14 cellular contexts compared by ENCODE assay signal in the genomic region with DNA sequence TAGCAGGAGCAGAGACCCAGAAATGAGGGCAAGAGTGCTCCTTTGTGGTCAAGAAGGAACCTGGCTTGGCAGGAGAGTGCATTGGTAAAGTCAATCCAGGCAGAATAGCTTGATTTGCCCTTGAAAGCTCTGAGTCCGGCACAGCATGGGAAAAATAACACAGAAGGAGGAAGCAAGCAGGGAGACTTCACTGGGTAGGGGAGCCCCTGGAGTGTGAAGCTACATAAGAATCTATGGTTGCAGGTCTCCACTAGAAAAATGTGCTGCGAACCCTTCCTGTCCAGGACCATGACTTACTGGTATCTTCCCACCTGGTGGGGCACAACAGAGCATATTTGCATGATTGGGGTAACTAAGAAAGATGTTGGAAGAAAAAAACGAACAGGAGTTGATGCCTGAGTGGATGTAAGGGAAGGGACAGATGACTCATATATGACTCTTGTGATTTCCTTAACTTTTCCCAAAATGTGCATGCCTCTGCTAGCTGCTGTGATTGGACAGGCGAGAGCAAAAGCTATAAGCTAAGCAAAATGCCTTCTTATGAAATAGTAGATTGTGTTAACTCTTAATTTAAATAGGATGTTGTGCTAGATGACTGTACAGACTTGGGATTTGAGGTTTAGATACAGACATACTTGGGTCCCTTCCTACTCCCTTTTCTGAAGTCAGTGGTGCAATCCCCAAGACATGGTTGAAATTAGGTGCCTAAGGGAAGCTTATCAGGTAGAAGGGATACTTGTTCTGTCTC. TPM values are rescaled to one million over a fixed set of nuclear protein-coding genes. Genes with fewer than 3 reads are reported as not detected.
DNase-seq lines count a peak whose midpoint lies in the region; ATAC-seq and TF ChIP-seq lines count a peak whose summit lies in the region.
"Had no signal": no experiment of that assay in that cellular context is flagged by ENCODE, and none has a peak within 500 bp of the region (broad histone marks: within the 10 kb centered on the region; RNA-seq: fewer than 3 reads in every experiment).

No MANE protein-coding gene starts in this region.

- peaks cover 46% of the 10 kb centered on the region for H3K4me1 ChIP-seq in PC-9 (replicated peaks; ENCODE audit: insufficient read depth)
- H3K4me1 ChIP-seq in osteoblast (ENCODE audit: insufficient read depth, low read length) = peaks cover 21% of the 10 kb centered on the region

- peaks cover 12% of the 10 kb centered on the region; the same call in 1 of the 2 replicates for H3K36me3 ChIP-seq in PC-9 (ENCODE audit: low read depth)
- H3K36me3 ChIP-seq in osteoblast (ENCODE audit: insufficient read depth, low read length) = no peaks in the 10 kb centered on the region
- H3K36me3 ChIP-seq: left ventricle myocardium inferior had no signal

- H2AFZ ChIP-seq in PC-9 (no peak overlapping the region), osteoblast (ENCODE audit: low read length) (peak overlapping the region; percentile 14)

- peak; percentile 80 for DNase-seq in AG10803 (ENCODE audit: low read depth)
- DNase-seq in PC-9 = peak in 1 of 2 experiments; percentile 74
- DNase-seq in epithelial cell of prostate (ENCODE audit: low read depth, low spot score) = no peak
- DNase-seq in osteoblast (ENCODE audit: insufficient read length, low spot score, missing footprints) = no peak
- no peak for DNase-seq in amniotic stem cell (lab: John Stamatoyannopoulos, UW)
- DNase-seq in NCI-H2227 (lab: John Stamatoyannopoulos, UW; ENCODE audit: unreplicated experiment) = no peak
- DNase-seq: activated T-cell treated with anti-CD3 and anti-CD28 coated beads, Interleukin-2, amount 50 U/mL, for 48 hours; CD8-positive, alpha-beta memory T cell; effector memory CD8-positive, alpha-beta T cell; left ventricle myocardium inferior; NCI-H524; T1000 had no signal

- H3K4me3 ChIP-seq in AG10803 (ENCODE audit: low read length) = no peak overlapping the region
- H3K4me3 ChIP-seq in PC-9 = peak overlapping the region; percentile 18; the same call in 1 of the 2 replicates
- H3K4me3 ChIP-seq in osteoblast (ENCODE audit: insufficient read depth, low read length) = peak overlapping the region; percentile 12
- H3K4me3 ChIP-seq: left ventricle myocardium inferior had no signal

- BruUV-seq in PC-9 (replicated peaks; lab: Mats Ljungman, UMichigan) = no TSS peak

- ATAC-seq in HG03097 (IDR thresholded peaks at IDR 0.05; ENCODE audit: low FRiP score, unreplicated experiment) = no peak
- ATAC-seq in HG03354 (IDR thresholded peaks at IDR 0.05; ENCODE audit: poor library complexity, severe bottlenecking, unreplicated experiment) = no peak
- ATAC-seq: effector memory CD8-positive, alpha-beta T cell had no signal

- peaks cover 78% of the 10 kb centered on the region for H3K79me2 ChIP-seq in PC-9 (ENCODE audit: low read depth)
- peaks cover 44% of the 10 kb centered on the region for H3K79me2 ChIP-seq in osteoblast (ENCODE audit: insufficient read depth, low read length)

- no peaks in the 10 kb centered on the region for H3K9me3 ChIP-seq in PC-9 (ENCODE audit: insufficient read depth, low read depth)
- H3K9me3 ChIP-seq in osteoblast (ENCODE audit: low read depth, low read length) = no peaks in the 10 kb centered on the region

- intact Hi-C loops in PC-9 (cut with micrococcal nuclease; ENCODE audit: unreplicated experiment) = no loop called here

- POLR2A ChIA-PET in PC-9 (lab: Charles Lee; ENCODE audit: unreplicated experiment) = interaction anchor here (0.5 to 0.6 kb wide), 2 partner anchors 13 to 76 kb away, joined by 4 to 17 read pairs; no protein-coding TSS in a partner anchor

- peak overlapping the region; percentile 61 for H3K4me2 ChIP-seq in PC-9
- H3K4me2 ChIP-seq in osteoblast (ENCODE audit: insufficient read depth, low read length) = peak overlapping the region; percentile 59

- peaks cover 34% of the 10 kb centered on the region for H3F3A ChIP-seq in PC-9 (ENCODE audit: insufficient read depth, low read depth)

- H3K27ac ChIP-seq in PC-9 (peak overlapping the region; percentile 61), epithelial cell of prostate (peak overlapping the region; percentile 59), osteoblast (ENCODE audit: low read depth, low read length) (peak overlapping the region; percentile 77)
- H3K27ac ChIP-seq: left ventricle myocardium inferior had no signal

- H3K9me2 ChIP-seq in PC-9 (ENCODE audit: insufficient read depth) = no peaks in the 10 kb centered on the region

- TF ChIP-seq CTCF in AG10803 (conservative IDR thresholded peaks at IDR 0.05; ENCODE audit: low read length) (no peak), PC-9 (conservative IDR thresholded peaks at IDR 0.05) (no peak), osteoblast (IDR thresholded peaks at IDR 0.05; ENCODE audit: extremely low read depth, low read depth, low read length) (no peak)

- H3K27me3 ChIP-seq in PC-9 (ENCODE audit: insufficient read depth, low read depth) (no peaks in the 10 kb centered on the region), osteoblast (ENCODE audit: insufficient read depth, low read length) (no peaks in the 10 kb centered on the region)

- H4K20me1 ChIP-seq in PC-9 (ENCODE audit: insufficient read depth) (no peaks in the 10 kb centered on the region), osteoblast (ENCODE audit: insufficient read depth, low read length) (no peaks in the 10 kb centered on the region)

- CTCF ChIA-PET in PC-9 (lab: Charles Lee) = no interaction called here

RNA-seq across cellular contexts. Expression of a gene that starts 3.3 kb away (rescaled TPM):
- total RNA-seq in PC-9 (2021) (85.3 and 106 TPM in 2 replicates), osteoblast (81.4 and 108 TPM in 2 replicates)
